ENCODE assay signal across 21 cellular contexts in genomic region chr18:30175621-30176225, GRCh38.
DNase-seq lines count a peak whose midpoint lies in the region; TF ChIP-seq lines count a peak whose summit lies in the region.
"Had no signal": no experiment of that assay in that cellular context is flagged by ENCODE, and none has a peak within 500 bp of the region (broad histone marks: within the 10 kb centered on the region; RNA-seq: fewer than 3 reads in every experiment).

No MANE protein-coding gene starts in this region.

- H3K9me3 Mint-ChIP-seq in HFFc6, result peaks cover 14% of the 10 kb centered on the region

- no peak overlapping the region for H3K4ac ChIP-seq in mesenchymal stem cell (ENCODE audit: low read depth in 1 of 2, low read length in 2 of 2)

- H3K36me3 ChIP-seq in mesenchymal stem cell (ENCODE audit: control insufficient read depth in 1 of 2, insufficient read depth in 2 of 2, low read depth in 1 of 2, low read length in 2 of 2), result peaks cover 0 to 5% of the 10 kb centered on the region in 2 experiments
- H3K36me3 ChIP-seq in adrenal gland (replicated peaks in 1 of 2), result no peaks in the 10 kb centered on the region
- H3K36me3 ChIP-seq: HAP-1, SJCRH30 had no signal

- H4K8ac ChIP-seq in mesenchymal stem cell (ENCODE audit: low read length), result no peak overlapping the region

- no peak overlapping the region for H4K91ac ChIP-seq in mesenchymal stem cell (ENCODE audit: low read length)

- H3K9me3 ChIP-seq in mesenchymal stem cell (ENCODE audit: control insufficient read depth, low read length), result peaks cover 3% of the 10 kb centered on the region
- no peaks in the 10 kb centered on the region for H3K9me3 ChIP-seq in adrenal gland (replicated peaks in 1 of 3)
- H3K9me3 ChIP-seq: HAP-1, SJCRH30 had no signal

- H3K27ac ChIP-seq in mesenchymal stem cell (ENCODE audit: low read length, poor library complexity, severe bottlenecking) (no peak overlapping the region), adrenal gland (no peak overlapping the region)
- H3K27ac ChIP-seq: 22Rv1, SJCRH30 had no signal

- peak; percentile 33 for DNase-seq in NCI-H146 (lab: John Stamatoyannopoulos, UW)
- DNase-seq in NCI-H146 treated with DMSO at 0.1 percent for 48 hours (lab: John Stamatoyannopoulos, UW; ENCODE audit: unreplicated experiment), result no peak
- peak; percentile 95 for DNase-seq in NCI-H510A treated with DMSO at 0.1 percent for 48 hours (lab: John Stamatoyannopoulos, UW)
- no peak for DNase-seq in mesenchymal stem cell
- DNase-seq in adrenal gland, result no peak
- DNase-seq in activated CD4-positive, alpha-beta T cell treated with anti-CD3 and anti-CD28 coated beads, Interleukin-2, amount 50 U/mL, for 48 hours, result no peak
- no peak for DNase-seq in HFFc6
- DNase-seq in NCI-H446 treated with DMSO at 0.1 percent for 48 hours (lab: John Stamatoyannopoulos, UW), result no peak
- DNase-seq: Calu3; CD8-positive, alpha-beta memory T cell; NCI-H1092; NCI-H1417 treated with DMSO at 0.1 percent for 48 hours; NCI-H187 treated with DMSO at 0.1 percent for 48 hours; NCI-H2107; SJCRH30 had no signal

- H3K4me3 Mint-ChIP-seq in HFFc6, result no peak overlapping the region
- H3K4me3 Mint-ChIP-seq: B cell; CD14-positive monocyte; CD8-positive, alpha-beta memory T cell; GM23338; IgD-negative memory B cell had no signal

- no peak overlapping the region for H3K27ac Mint-ChIP-seq in HFFc6
- H3K27ac Mint-ChIP-seq: B cell; CD14-positive monocyte; CD8-positive, alpha-beta memory T cell; GM23338; IgD-negative memory B cell had no signal

- peak overlapping the region; percentile 76 for H2AK5ac ChIP-seq in mesenchymal stem cell (ENCODE audit: low read length, severe bottlenecking)

- no peak for TF ChIP-seq POLR2A in adrenal gland (IDR thresholded peaks at IDR 0.05)

- H3K9ac ChIP-seq in mesenchymal stem cell (ENCODE audit: low read length), result no peak overlapping the region

- H2AFZ ChIP-seq in mesenchymal stem cell (ENCODE audit: low read depth, low read length), result no peak overlapping the region
- H2AFZ ChIP-seq: GM23338 had no signal

- H2BK15ac ChIP-seq in mesenchymal stem cell (ENCODE audit: low read depth, poor library complexity, severe bottlenecking), result no peak overlapping the region

- H3K36me3 Mint-ChIP-seq in HFFc6 (ENCODE audit: low read depth), result 0 out of 2 replicates have a peak, but pooled peaks cover 5% of the 10 kb centered on the region
- H3K36me3 Mint-ChIP-seq: CD14-positive monocyte; CD8-positive, alpha-beta memory T cell; IgD-negative memory B cell had no signal

- no peak overlapping the region for H3K23ac ChIP-seq in mesenchymal stem cell (ENCODE audit: low read length in 2 of 2)

- WGBS in mesenchymal stem cell, result 99% methylated on average over 9 of the region's 19 CpGs
- WGBS in adrenal gland, 4 donors, result 89 to 94% (median 90%) methylated on average over 19 of the region's 19 CpGs

- H3K4me3 ChIP-seq in mesenchymal stem cell (ENCODE audit: insufficient read depth in 1 of 2, low read depth in 1 of 2, low read length in 2 of 2) (no peak overlapping the region), adrenal gland (no peak overlapping the region)
- H3K4me3 ChIP-seq: GM23338, HAP-1, SJCRH30 had no signal

- H3K4me2 ChIP-seq in mesenchymal stem cell (ENCODE audit: low read length, poor library complexity, severe bottlenecking), result no peak overlapping the region
- H3K4me2 ChIP-seq: GM23338 had no signal

- no peak for TF ChIP-seq CTCF in adrenal gland (IDR thresholded peaks at IDR 0.05)
- no peak for TF ChIP-seq CTCF in HFFc6 (IDR thresholded peaks at IDR 0.05)

- intact Hi-C loops in adrenal gland (cut with DNase I), result no loop called here

- H3K18ac ChIP-seq in mesenchymal stem cell (ENCODE audit: low read depth in 1 of 2, low read length in 2 of 2), result no peak overlapping the region

- H3K4me1 ChIP-seq in mesenchymal stem cell (ENCODE audit: control insufficient read depth, insufficient read depth, low read depth, low read length), result peaks cover 3% of the 10 kb centered on the region
- H3K4me1 ChIP-seq in adrenal gland (replicated peaks in 1 of 2), result no peaks in the 10 kb centered on the region
- H3K4me1 ChIP-seq: HAP-1, SJCRH30 had no signal

- H3K27me3 ChIP-seq in mesenchymal stem cell (ENCODE audit: control insufficient read depth in 1 of 2, insufficient read depth in 1 of 2, low read length in 2 of 2) (no peaks in the 10 kb centered on the region), adrenal gland (no peaks in the 10 kb centered on the region)
- H3K27me3 ChIP-seq: SJCRH30 had no signal

- no peak overlapping the region for H3K14ac ChIP-seq in mesenchymal stem cell (ENCODE audit: low read length in 2 of 2)

- no peak overlapping the region for H2BK120ac ChIP-seq in mesenchymal stem cell (ENCODE audit: low read depth, low read length)

- no peak overlapping the region for H2BK12ac ChIP-seq in mesenchymal stem cell (ENCODE audit: low read length in 2 of 2)

- H3K4me1 Mint-ChIP-seq in HFFc6 (ENCODE audit: low read depth), result peaks cover 8% of the 10 kb centered on the region; the same call in 1 of the 2 replicates
- H3K4me1 Mint-ChIP-seq: B cell; CD14-positive monocyte; CD8-positive, alpha-beta memory T cell; GM23338; IgD-negative memory B cell had no signal

- no peaks in the 10 kb centered on the region; the same call in 1 of the 2 replicates for H3K27me3 Mint-ChIP-seq in HFFc6 (ENCODE audit: insufficient read depth)
- H3K27me3 Mint-ChIP-seq: B cell; CD8-positive, alpha-beta memory T cell; IgD-negative memory B cell had no signal

- peak overlapping the region; percentile 70 for H2BK5ac ChIP-seq in mesenchymal stem cell (ENCODE audit: low read depth, low read length, poor library complexity, severe bottlenecking)

- no peaks in the 10 kb centered on the region for H3K79me1 ChIP-seq in mesenchymal stem cell (replicated peaks; ENCODE audit: low read length, poor library complexity, severe bottlenecking)

Comparison
In these comparisons a context has a peak if more than half of its experiments do, and no peak if none do; other contexts are left out.
1. DNase-seq: peak in NCI-H146 (single experiment) and NCI-H510A treated with DMSO at 0.1 percent for 48 hours (single experiment); none in NCI-H146 treated with DMSO at 0.1 percent for 48 hours (single experiment), mesenchymal stem cell (single experiment), adrenal gland (0 of 7), activated CD4-positive, alpha-beta T cell treated with anti-CD3 and anti-CD28 coated beads, Interleukin-2, amount 50 U/mL, for 48 hours (0 of 2), HFFc6 (single experiment) and NCI-H446 treated with DMSO at 0.1 percent for 48 hours (single experiment).